ENCODE assay signal across 9 cellular contexts in genomic region chr11:45622283-45622682, GRCh38. TPM values are rescaled to one million over a fixed set of nuclear protein-coding genes. Genes with fewer than 3 reads are reported as not detected.
"Had no signal": no experiment of that assay in that cellular context is flagged by ENCODE, and none has a peak within 500 bp of the region (broad histone marks: within the 10 kb centered on the region; RNA-seq: fewer than 3 reads in every experiment).

No MANE protein-coding gene starts in this region.

- H3K4me1 ChIP-seq: HAP-1 had no signal

- ATAC-seq: GM23338, HCT116 had no signal

- H3K9me3 Mint-ChIP-seq: HFFc6 had no signal

- H3K9ac ChIP-seq: GM23248 had no signal

- H3K36me3 ChIP-seq: HAP-1 had no signal

- DNase-seq: GM23248, GOT3, H7, H9, HCEC 1CT, HFFc6 had no signal

- H3K27ac Mint-ChIP-seq: GM23338, H9, HFFc6 had no signal

- H3K4me2 ChIP-seq: GM23338 had no signal

- H3K4me3 Mint-ChIP-seq: GM23338, H9, HFFc6 had no signal

- H3K9me3 ChIP-seq: HAP-1 had no signal

- H3K27ac ChIP-seq: GM23248 had no signal

- H2AFZ ChIP-seq: GM23248, GM23338 had no signal

- H3K4me3 ChIP-seq: GM23248, GM23338, HAP-1 had no signal

RNA-seq across cellular contexts. Expression of gene CHST1, which starts 43.1 kb away (rescaled TPM):
- total RNA-seq: GM23248 had no signal
